Comparison of ENCODE assay signal across 8 cellular contexts in genomic region chr12:6688543-6688999, GRCh38. TPM values are rescaled to one million over a fixed set of nuclear protein-coding genes. Genes with fewer than 3 reads are reported as not detected.
DNase-seq lines count a peak whose midpoint lies in the region; ATAC-seq and TF ChIP-seq lines count a peak whose summit lies in the region.

No MANE protein-coding gene starts in this region.

- H3K9me3 Mint-ChIP-seq in IgD-negative memory B cell: no peaks in the 10 kb centered on the region
- H3K9me3 Mint-ChIP-seq in activated T-cell treated with anti-CD3 and anti-CD28 coated beads, Interleukin-2, amount 50 U/mL, for 4 hours: no peaks in the 10 kb centered on the region

- no peak for TF ChIP-seq EP300 in ovary (IDR thresholded peaks at IDR 0.05)

- H3K27ac ChIP-seq in cardiac muscle cell (peak overlapping the region; percentile 84), ovary (peak overlapping the region; percentile 80 to 93)

- no peaks in the 10 kb centered on the region for H3K27me3 Mint-ChIP-seq in IgD-negative memory B cell
- H3K27me3 Mint-ChIP-seq in activated T-cell treated with anti-CD3 and anti-CD28 coated beads, Interleukin-2, amount 50 U/mL, for 4 hours (ENCODE audit: low read depth): no peaks in the 10 kb centered on the region

- H3K36me3 ChIP-seq in cardiac muscle cell (peaks cover 5% of the 10 kb centered on the region), ovary (no peaks in the 10 kb centered on the region)

- H3K4me1 ChIP-seq in cardiac muscle cell (ENCODE audit: low read depth) (peaks cover 13% of the 10 kb centered on the region), ovary (ENCODE audit: insufficient read depth) (peaks cover 11% of the 10 kb centered on the region)

- 0 to 2% (median 1%) methylated on average over 13 of the region's 13 CpGs for WGBS in ovary, 3 donors

- H3K4me3 Mint-ChIP-seq in IgD-negative memory B cell: peak overlapping the region; percentile 90 to 98 (median 95)
- peak overlapping the region; percentile 96 for H3K4me3 Mint-ChIP-seq in activated T-cell treated with anti-CD3 and anti-CD28 coated beads, Interleukin-2, amount 50 U/mL, for 4 hours

- H3K9me3 ChIP-seq in cardiac muscle cell (ENCODE audit: low read depth) (no peaks in the 10 kb centered on the region), ovary (no peaks in the 10 kb centered on the region)

- TF ChIP-seq CTCF in cardiac muscle cell (IDR thresholded peaks at IDR 0.05; ENCODE audit: low read depth, low read length) (no peak), foreskin fibroblast (IDR thresholded peaks at IDR 0.05; ENCODE audit: low read depth, low read length) (no peak), ovary (IDR thresholded peaks at IDR 0.05) (no peak), GM13977 (IDR thresholded peaks at IDR 0.05; ENCODE audit: extremely low read depth, insufficient read depth, missing control alignments) (no peak)

- DNase-seq in cardiac muscle cell (ENCODE audit: low read depth in 1 of 2, low spot score in 1 of 2) (peak in 1 of 2 donors; percentile 35), Right ventricle myocardium inferior (ENCODE audit: missing footprints) (no peak), foreskin fibroblast (no peak), ovary (peak; percentile 54 to 76 (median 74)), GM13977 (ENCODE audit: low spot score) (no peak), NCI-H2029 treated with DMSO at 0.1 percent for 48 hours (lab: John Stamatoyannopoulos, UW) (no peak)
- DNase-seq in activated T-cell treated with anti-CD3 and anti-CD28 coated beads, Interleukin-2, amount 50 U/mL, for 4 hours: no peak

- ATAC-seq in Right ventricle myocardium inferior: no peak
- peak; percentile 6 for ATAC-seq in activated T-cell treated with anti-CD3 and anti-CD28 coated beads, Interleukin-2, amount 50 U/mL, for 4 hours

- H3K27ac Mint-ChIP-seq in IgD-negative memory B cell: peak overlapping the region; percentile 87 to 99 (median 95)

- no peaks in the 10 kb centered on the region for H3K36me3 Mint-ChIP-seq in IgD-negative memory B cell
- H3K36me3 Mint-ChIP-seq in activated T-cell treated with anti-CD3 and anti-CD28 coated beads, Interleukin-2, amount 50 U/mL, for 4 hours (ENCODE audit: insufficient read depth): peaks cover 15% of the 10 kb centered on the region

- intact Hi-C loops in Right ventricle myocardium inferior (cut with DNase I) (loop anchor here (2.0 kb wide), 2 partner anchors 36 to 74 kb away; partner anchors contain the start of gene COPS7A), ovary (cut with DNase I) (loop anchor here in 2 of 4 donors (2.0 to 10.0 kb wide), 2 partner anchors 20 to 74 kb away; no protein-coding TSS in a partner anchor)

- peaks cover 31 to 47% (median 39%) of the 10 kb centered on the region in 3 donors for H3K4me1 Mint-ChIP-seq in IgD-negative memory B cell
- peaks cover 44% of the 10 kb centered on the region for H3K4me1 Mint-ChIP-seq in activated T-cell treated with anti-CD3 and anti-CD28 coated beads, Interleukin-2, amount 50 U/mL, for 4 hours (ENCODE audit: low read depth)

- H3K4me3 ChIP-seq in cardiac muscle cell (peak overlapping the region; percentile 65), foreskin fibroblast (ENCODE audit: low read depth in 1 of 2, low read length in 2 of 2) (peak overlapping the region; percentile 72 to 76), ovary (peak overlapping the region; percentile 69)

- in situ Hi-C loops in GM13977 (cut with MboI; ENCODE audit: low pct_unique_long_range_greater_than_20kb, low sequenced_read_pairs, unreplicated experiment): no loop called here

- no peak for TF ChIP-seq POLR2A in ovary (IDR thresholded peaks at IDR 0.05)

- H3K27me3 ChIP-seq in cardiac muscle cell (no peaks in the 10 kb centered on the region), ovary (no peaks in the 10 kb centered on the region)

RNA-seq across cellular contexts. Expression of gene ZNF384, which starts 0.6 kb away (rescaled TPM):
- total RNA-seq in cardiac muscle cell (39.4 and 44.9 TPM in 2 replicates), Right ventricle myocardium inferior (26.0 TPM), ovary (10 to 100 TPM; 22.1 to 64.9 (median 58.2) TPM)
- polyA plus RNA-seq in cardiac muscle cell (38.2 and 44.1 TPM in 2 replicates), IgD-negative memory B cell (32.5 TPM), ovary (10 to 100 TPM; 44.4 to 59.0 TPM)
- total RNA-seq in activated T-cell treated with anti-CD3 and anti-CD28 coated beads, Interleukin-2, amount 50 U/mL, for 4 hours: 10 to 100 TPM; 59.7 to 70.2 (median 63.3) TPM

RNA-seq across cellular contexts. Expression of gene PIANP, which starts 12.0 kb away (rescaled TPM):
- total RNA-seq in cardiac muscle cell (0.36 and 5.5 TPM in 2 replicates), Right ventricle myocardium inferior (0.27 TPM), ovary (1 to 10 TPM in 2 of 7 donors, under 1 TPM in 4, not detected in 1; 0.11 to 3.1 (median 0.85) TPM)
- polyA plus RNA-seq in cardiac muscle cell (4.1 and 5.0 TPM in 2 replicates), IgD-negative memory B cell (not detected), ovary (1 to 10 TPM; 1.2 to 3.9 TPM)
- total RNA-seq in activated T-cell treated with anti-CD3 and anti-CD28 coated beads, Interleukin-2, amount 50 U/mL, for 4 hours: under 1 TPM; 0.20 to 0.57 (median 0.40) TPM

RNA-seq across cellular contexts. Expression of gene ING4, which starts 25.7 kb away (rescaled TPM):
- total RNA-seq in cardiac muscle cell: 95.2 and 107 TPM in 2 replicates
- 95.3 and 96.2 TPM in 2 replicates for polyA plus RNA-seq in cardiac muscle cell
- 21.1 TPM for total RNA-seq in Right ventricle myocardium inferior
- 76.6 TPM for polyA plus RNA-seq in IgD-negative memory B cell
- 1 to 10 TPM; 5.9 to 7.5 (median 6.9) TPM for total RNA-seq in activated T-cell treated with anti-CD3 and anti-CD28 coated beads, Interleukin-2, amount 50 U/mL, for 4 hours
- total RNA-seq in ovary: 10 to 100 TPM; 26.1 to 39.9 (median 35.0) TPM
- polyA plus RNA-seq in ovary: 10 to 100 TPM; 64.9 to 90.0 TPM

RNA-seq across cellular contexts. Expression of gene COPS7A, which starts 35.3 kb away (rescaled TPM):
- total RNA-seq in cardiac muscle cell: 71.0 and 82.1 TPM in 2 replicates
- 97.7 and 108 TPM in 2 replicates for polyA plus RNA-seq in cardiac muscle cell
- 83.1 TPM for total RNA-seq in Right ventricle myocardium inferior
- polyA plus RNA-seq in IgD-negative memory B cell: 36.8 TPM
- 10 to 100 TPM; 46.5 to 54.4 (median 48.1) TPM for total RNA-seq in activated T-cell treated with anti-CD3 and anti-CD28 coated beads, Interleukin-2, amount 50 U/mL, for 4 hours
- total RNA-seq in ovary: 10 to 100 TPM; 36.4 to 61.4 (median 48.4) TPM
- polyA plus RNA-seq in ovary: 10 to 100 TPM; 45.7 to 74.8 TPM

RNA-seq across cellular contexts. Expression of gene ACRBP, which starts 41.3 kb away (rescaled TPM):
- total RNA-seq in cardiac muscle cell: 0.99 and 2.8 TPM in 2 replicates
- polyA plus RNA-seq in cardiac muscle cell: 2.6 and 7.0 TPM in 2 replicates
- total RNA-seq in Right ventricle myocardium inferior: 1.2 TPM
- polyA plus RNA-seq in IgD-negative memory B cell: 5.8 TPM
- total RNA-seq in activated T-cell treated with anti-CD3 and anti-CD28 coated beads, Interleukin-2, amount 50 U/mL, for 4 hours: 1 to 10 TPM in 1 of 3 donors, under 1 TPM in 2; 0.65 to 1.3 (median 0.71) TPM
- 1 to 10 TPM in 3 of 7 donors, under 1 TPM in 4; 0.30 to 2.5 (median 0.92) TPM for total RNA-seq in ovary
- polyA plus RNA-seq in ovary: 1 to 10 TPM in 1 of 2 donors, under 1 TPM in 1; 0.54 to 2.9 TPM

Comparison
In these comparisons a context has a peak if more than half of its experiments do, and no peak if none do; other contexts are left out.
1. DNase-seq: peak in ovary (5 of 5); none in Right ventricle myocardium inferior (single experiment), activated T-cell treated with anti-CD3 and anti-CD28 coated beads, Interleukin-2, amount 50 U/mL, for 4 hours (single experiment), foreskin fibroblast (0 of 2), GM13977 (single experiment) and NCI-H2029 treated with DMSO at 0.1 percent for 48 hours (single experiment).
2. Peak in every context shown above with its lines, with median percentiles within 50 percentile points of each other: H3K4me3 ChIP-seq.